1 cellular context compared by ENCODE assay signal in genomic region chr11:103108933-103109817, GRCh38.
A peak's percentile ranks its signal among the peaks of the same experiment; 100 is the strongest.
TF ChIP-seq lines count a peak whose summit lies in the region.

Gene DYNC2H1, plus strand, starts transcription at chr11:103109426. Its CDS starts 149 bp downstream, at chr11:103109575.

TF ChIP-seq in K562, 482 proteins besides CTCF, POLR2A, EP300 and RAD21 (continued from another document and continues in another):
- no peak for TF ChIP-seq NFYB (IDR thresholded peaks at IDR 0.05; ENCODE audit: extremely low read depth, insufficient read length)
- TF ChIP-seq MAX (CRISPR knock-in tag; IDR thresholded peaks at IDR 0.05): peak; percentile 84
- peak; percentile 85 for TF ChIP-seq MYC (IDR thresholded peaks at IDR 0.05; ENCODE audit: low read depth, low read length)
- TF ChIP-seq MYC (CRISPR knock-in tag; IDR thresholded peaks at IDR 0.05; ENCODE audit: borderline replicate concordance, low read depth): no peak
- no peak for TF ChIP-seq HMBOX1 (IDR thresholded peaks at IDR 0.05)
- TF ChIP-seq CTBP1 (IDR thresholded peaks at IDR 0.05; ENCODE audit: borderline replicate concordance): peak; percentile 73
- TF ChIP-seq PRDM10 (IDR thresholded peaks at IDR 0.05; ENCODE audit: partially characterized antibody): peak; percentile 88
- TF ChIP-seq ATF1 (CRISPR knock-in tag; IDR thresholded peaks at IDR 0.05): no peak
- TF ChIP-seq ATF1 (tag; IDR thresholded peaks at IDR 0.05): peak; percentile 62
- no peak for TF ChIP-seq NUFIP1 (IDR thresholded peaks at IDR 0.05; ENCODE audit: partially characterized antibody)
- no peak for TF ChIP-seq NCOA4 (IDR thresholded peaks at IDR 0.05; ENCODE audit: partially characterized antibody)
- no peak for TF ChIP-seq FOXJ3 (CRISPR knock-in tag; IDR thresholded peaks at IDR 0.05)
- peak in 2 of 3 experiments; percentile 55 to 59 for TF ChIP-seq YY1 (IDR thresholded peaks at IDR 0.05; ENCODE audit: borderline replicate concordance in 1 of 3, control insufficient read depth in 1 of 3, extremely low read depth in 1 of 3, insufficient read depth in 3 of 3, insufficient read length in 1 of 3, insufficient replicate concordance in 2 of 3, low read depth in 1 of 3, low read length in 2 of 3)
- TF ChIP-seq HOMEZ (CRISPR knock-in tag; IDR thresholded peaks at IDR 0.05): no peak
- TF ChIP-seq SOX6 (IDR thresholded peaks at IDR 0.05): 0 out of 2 replicates have a peak, but pooled peaks have one; percentile 18
- no peak for TF ChIP-seq FOS (IDR thresholded peaks at IDR 0.05; ENCODE audit: extremely low read depth, insufficient read length)
- TF ChIP-seq TRIM24 (IDR thresholded peaks at IDR 0.05): no peak
- TF ChIP-seq RBM39 (optimal IDR thresholded peaks at IDR 0.05; ENCODE audit: low read depth, low read length): no peak
- no peak for TF ChIP-seq HES1 (IDR thresholded peaks at IDR 0.05; ENCODE audit: low read depth)
- TF ChIP-seq ZC3H4 (CRISPR knock-in tag; IDR thresholded peaks at IDR 0.05; ENCODE audit: borderline replicate concordance): no peak
- TF ChIP-seq ZFP1 (CRISPR knock-in tag; IDR thresholded peaks at IDR 0.05): no peak
- TF ChIP-seq PBX2 (CRISPR knock-in tag; IDR thresholded peaks at IDR 0.05; ENCODE audit: low read depth): no peak
- TF ChIP-seq PBX2 (tag; conservative IDR thresholded peaks at IDR 0.05; ENCODE audit: low read depth): 0 out of 2 replicates have a peak, but pooled peaks have one; percentile 5
- peak; percentile 94 for TF ChIP-seq KLF1 (tag; IDR thresholded peaks at IDR 0.05)
- peak; percentile 68 for TF ChIP-seq SP1 (CRISPR knock-in tag; IDR thresholded peaks at IDR 0.05)
- TF ChIP-seq RAD51 (IDR thresholded peaks at IDR 0.05; ENCODE audit: borderline replicate concordance, low read depth): peak; percentile 19; the same call in 1 of the 2 replicates
- TF ChIP-seq PATZ1 (CRISPR knock-in tag; IDR thresholded peaks at IDR 0.05; ENCODE audit: borderline replicate concordance): no peak
- TF ChIP-seq RFX5 (IDR thresholded peaks at IDR 0.05; ENCODE audit: low read depth, low read length): no peak
- no peak for TF ChIP-seq CBX8 (IDR thresholded peaks at IDR 0.05; ENCODE audit: borderline replicate concordance, extremely low read depth, low read depth, low read length, poor library complexity, severe bottlenecking)
- no peak for TF ChIP-seq ZNF766 (CRISPR knock-in tag; conservative IDR thresholded peaks at IDR 0.05)
- peak; percentile 46; the same call in 1 of the 2 replicates for TF ChIP-seq CBFB (CRISPR knock-in tag; IDR thresholded peaks at IDR 0.05)
- TF ChIP-seq ZBTB40 (IDR thresholded peaks at IDR 0.05): no peak
- no peak for TF ChIP-seq ZBTB40 (CRISPR knock-in tag; IDR thresholded peaks at IDR 0.05)
- TF ChIP-seq CHD2 (IDR thresholded peaks at IDR 0.05; ENCODE audit: low read depth, low read length): 0 out of 2 replicates have a peak, but pooled peaks have one; percentile 44
- peak; percentile 91 for TF ChIP-seq CXXC5 (CRISPR knock-in tag; IDR thresholded peaks at IDR 0.05)
- peak; percentile 51; the same call in 1 of the 2 replicates for TF ChIP-seq HCFC1 (IDR thresholded peaks at IDR 0.05; ENCODE audit: low read depth, low read length)
- TF ChIP-seq IRF2 (CRISPR knock-in tag; IDR thresholded peaks at IDR 0.05): no peak
- TF ChIP-seq ZNF232 (CRISPR knock-in tag; IDR thresholded peaks at IDR 0.05): no peak
- TF ChIP-seq CREB1 (IDR thresholded peaks at IDR 0.05): peak; percentile 52; the same call in 1 of the 2 replicates
- TF ChIP-seq CREB1 (CRISPR knock-in tag; IDR thresholded peaks at IDR 0.05): peak; percentile 48; the same call in 1 of the 2 replicates
- TF ChIP-seq YBX1 (IDR thresholded peaks at IDR 0.05): no peak
- peak; percentile 53; the same call in 1 of the 2 replicates for TF ChIP-seq NCOA6 (IDR thresholded peaks at IDR 0.05)
